In the genomic region with DNA sequence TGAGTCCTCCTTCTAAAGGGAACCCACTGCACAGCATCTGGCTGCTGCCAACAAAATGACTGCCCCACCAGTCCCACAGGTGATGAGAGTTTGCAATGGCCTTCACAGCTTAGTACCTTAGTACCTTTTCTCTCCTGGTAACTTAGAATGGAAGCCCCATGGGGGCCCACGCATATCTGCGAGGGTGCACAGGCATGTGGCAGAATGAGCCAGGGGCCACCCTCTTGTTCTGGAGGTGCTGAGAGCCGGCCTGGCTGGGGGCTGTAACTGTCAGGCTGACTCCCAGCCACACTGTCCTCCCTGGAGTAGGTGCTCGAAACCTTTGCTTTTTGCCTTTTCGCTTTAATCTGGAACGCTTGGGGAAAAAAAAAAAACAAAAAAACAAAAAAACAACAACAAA, we compare ENCODE assay signal across 11 cellular contexts.
DNase-seq lines count a peak whose midpoint lies in the region; ATAC-seq, FAIRE-seq and TF ChIP-seq lines count a peak whose summit lies in the region.
"Had no signal": no experiment of that assay in that cellular context is flagged by ENCODE, and none has a peak within 500 bp of the region (broad histone marks: within the 10 kb centered on the region; RNA-seq: fewer than 3 reads in every experiment).

No MANE protein-coding gene starts in this region.

- peaks cover 25 to 59% (median 48%) of the 10 kb centered on the region in 4 donors for H3K4me1 Mint-ChIP-seq in CD4-positive, CD25-positive, alpha-beta regulatory T cell
- H3K4me1 Mint-ChIP-seq in activated T-helper 1 cell treated with anti-CD3 and anti-CD28 coated beads, Interleukin-12 subunit alpha, Interleukin-12 subunit beta, Interleukin-2, Interleukin-4 antibody, amounts not matched to agents 30 ng/mL and 10 ng/mL and 1 ng/mL, durations not matched to agents 14 hours and 24 hours and 36 hours (ENCODE audit: low read depth), result peaks cover 56% of the 10 kb centered on the region
- peaks cover 21% of the 10 kb centered on the region for H3K4me1 Mint-ChIP-seq in MCF 10A (ENCODE audit: insufficient read depth, unreplicated experiment)

- POLR2A ChIA-PET in MCF 10A (lab: Yijun Ruan, JAX), result interaction anchor here (7.3 kb wide), 1 partner anchor 185 kb away, joined by 53 read pairs; a partner anchor contains a TSS

- no peak for DNase-seq in CD4-positive, CD25-positive, alpha-beta regulatory T cell
- DNase-seq in activated T-helper 1 cell treated with anti-CD3 and anti-CD28 coated beads, Interleukin-12 subunit alpha, Interleukin-12 subunit beta, Interleukin-2, Interleukin-4 antibody, amounts not matched to agents 30 ng/mL and 10 ng/mL and 1 ng/mL, durations not matched to agents 14 hours and 24 hours and 36 hours (ENCODE audit: low spot score), result no peak
- no peak for DNase-seq in kidney
- DNase-seq in gastrocnemius medialis, result no peak
- DNase-seq in DMS 273 treated with DMSO at 0.1 percent for 48 hours (lab: John Stamatoyannopoulos, UW), result no peak
- no peak for DNase-seq in MCF 10A (ENCODE audit: unreplicated experiment)
- DNase-seq: activated CD4-positive, alpha-beta memory T cell treated with anti-CD3 and anti-CD28 coated beads, Interleukin-2, amount 10 ng/mL, durations not matched to agents 7 days and 5 days; midbrain had no signal

- BruUV-seq in MCF 10A (replicated peaks; lab: Mats Ljungman, UMichigan), result no TSS peak

- H3K27ac ChIP-seq in CD4-positive, CD25-positive, alpha-beta regulatory T cell (ENCODE audit: insufficient read depth, low read length, poor library complexity, severe bottlenecking), result no peak overlapping the region
- H3K27ac ChIP-seq in kidney (ENCODE audit: low read depth in 2 of 2, low read length in 2 of 2) (peak overlapping the region; percentile 83 to 85), gastrocnemius medialis (peak overlapping the region; percentile 69 to 86 (median 76))

- in situ Hi-C loops in gastrocnemius medialis (cut with MboI; ENCODE audit: low sequenced_read_pairs in 4 of 4), result no loop called here

- H3K9ac ChIP-seq in kidney (ENCODE audit: low read length in 2 of 2), result no peak overlapping the region

- no peak for ATAC-seq in CD4-positive, CD25-positive, alpha-beta regulatory T cell (ENCODE audit: low read depth in 2 of 2)
- ATAC-seq in gastrocnemius medialis, result no peak
- no peak for ATAC-seq in GM18909 (IDR thresholded peaks at IDR 0.05; ENCODE audit: poor library complexity, unreplicated experiment)
- no peak for ATAC-seq in HG03378 (IDR thresholded peaks at IDR 0.05; ENCODE audit: unreplicated experiment)

- no peaks in the 10 kb centered on the region for H3K9me3 ChIP-seq in CD4-positive, CD25-positive, alpha-beta regulatory T cell (ENCODE audit: control insufficient read depth in 2 of 2, low read length in 2 of 2)
- H3K9me3 ChIP-seq in kidney (ENCODE audit: control insufficient read depth in 1 of 2, low read length in 2 of 2) (no peaks in the 10 kb centered on the region), gastrocnemius medialis (no peaks in the 10 kb centered on the region)

- FAIRE-seq in kidney (lab: Jason Lieb, UNC), result no peak

- CTCF ChIA-PET in MCF 10A (lab: Yijun Ruan, JAX), result no interaction called here

- no peak overlapping the region for H3K4me3 ChIP-seq in CD4-positive, CD25-positive, alpha-beta regulatory T cell (ENCODE audit: low read depth, low read length)
- H3K4me3 ChIP-seq in kidney (ENCODE audit: low read length in 2 of 2) (no peak overlapping the region), gastrocnemius medialis (no peak overlapping the region)

- peak overlapping the region; percentile 77 to 88 (median 83) for H3K27ac Mint-ChIP-seq in CD4-positive, CD25-positive, alpha-beta regulatory T cell
- H3K27ac Mint-ChIP-seq in activated T-helper 1 cell treated with anti-CD3 and anti-CD28 coated beads, Interleukin-12 subunit alpha, Interleukin-12 subunit beta, Interleukin-2, Interleukin-4 antibody, amounts not matched to agents 30 ng/mL and 10 ng/mL and 1 ng/mL, durations not matched to agents 14 hours and 24 hours and 36 hours, result peak overlapping the region; percentile 92
- no peak overlapping the region for H3K27ac Mint-ChIP-seq in MCF 10A (ENCODE audit: low read depth, unreplicated experiment)
- H3K27ac Mint-ChIP-seq: B cell had no signal

- H3K36me3 Mint-ChIP-seq in CD4-positive, CD25-positive, alpha-beta regulatory T cell, result peaks cover 23% of the 10 kb centered on the region
- peaks cover 27% of the 10 kb centered on the region for H3K36me3 Mint-ChIP-seq in activated T-helper 1 cell treated with anti-CD3 and anti-CD28 coated beads, Interleukin-12 subunit alpha, Interleukin-12 subunit beta, Interleukin-2, Interleukin-4 antibody, amounts not matched to agents 30 ng/mL and 10 ng/mL and 1 ng/mL, durations not matched to agents 14 hours and 24 hours and 36 hours (ENCODE audit: low read depth)
- peaks cover 7% of the 10 kb centered on the region for H3K36me3 Mint-ChIP-seq in MCF 10A (ENCODE audit: insufficient read depth, unreplicated experiment)

- peaks cover 34% of the 10 kb centered on the region for H3K4me1 ChIP-seq in CD4-positive, CD25-positive, alpha-beta regulatory T cell (ENCODE audit: control insufficient read depth, insufficient read depth, low read length, poor library complexity, severe bottlenecking)
- H3K4me1 ChIP-seq in kidney (ENCODE audit: control insufficient read depth in 1 of 2, insufficient read depth in 1 of 2, low read depth in 1 of 2, low read length in 2 of 2) (peaks cover 36 to 39% of the 10 kb centered on the region in 2 donors), gastrocnemius medialis (peaks cover 35 to 53% of the 10 kb centered on the region in 2 donors)

- no peaks in the 10 kb centered on the region for H3K9me3 Mint-ChIP-seq in CD4-positive, CD25-positive, alpha-beta regulatory T cell
- H3K9me3 Mint-ChIP-seq in activated T-helper 1 cell treated with anti-CD3 and anti-CD28 coated beads, Interleukin-12 subunit alpha, Interleukin-12 subunit beta, Interleukin-2, Interleukin-4 antibody, amounts not matched to agents 30 ng/mL and 10 ng/mL and 1 ng/mL, durations not matched to agents 14 hours and 24 hours and 36 hours, result peaks cover 4% of the 10 kb centered on the region
- no peaks in the 10 kb centered on the region for H3K9me3 Mint-ChIP-seq in MCF 10A (ENCODE audit: unreplicated experiment)
- H3K9me3 Mint-ChIP-seq: activated CD4-positive, alpha-beta memory T cell treated with anti-CD3 and anti-CD28 coated beads, Interleukin-2, amount 10 ng/mL, durations not matched to agents 7 days and 5 days had no signal

- peaks cover 26% of the 10 kb centered on the region for H3K36me3 ChIP-seq in CD4-positive, CD25-positive, alpha-beta regulatory T cell (ENCODE audit: control insufficient read depth, insufficient read depth, low read length)
- H3K36me3 ChIP-seq in kidney (ENCODE audit: control insufficient read depth in 1 of 2, insufficient read depth in 2 of 2, low read length in 2 of 2) (peaks cover 2 to 5% of the 10 kb centered on the region in 2 donors), gastrocnemius medialis (no peaks in the 10 kb centered on the region)

- no peaks in the 10 kb centered on the region for H3K27me3 ChIP-seq in CD4-positive, CD25-positive, alpha-beta regulatory T cell (ENCODE audit: control insufficient read depth, insufficient read depth, low read length)
- no peaks in the 10 kb centered on the region for H3K27me3 ChIP-seq in gastrocnemius medialis

- intact Hi-C loops in activated T-helper 1 cell treated with anti-CD3 and anti-CD28 coated beads, Interleukin-12 subunit alpha, Interleukin-12 subunit beta, Interleukin-2, Interleukin-4 antibody, amounts not matched to agents 30 ng/mL and 10 ng/mL and 1 ng/mL, durations not matched to agents 14 hours and 24 hours and 36 hours (cut with micrococcal nuclease), result no loop called here
- intact Hi-C loops in kidney (cut with DNase I), result no loop called here
- intact Hi-C loops in gastrocnemius medialis (cut with DNase I; ENCODE audit: low total_unique reads), result no loop called here
- intact Hi-C loops in MCF 10A (cut with micrococcal nuclease), result no loop called here

- no peak for TF ChIP-seq POLR2A in gastrocnemius medialis (IDR thresholded peaks at IDR 0.05)

- TF ChIP-seq CTCF in kidney (IDR thresholded peaks at IDR 0.05; ENCODE audit: borderline replicate concordance, extremely low read depth, insufficient read depth) (no peak), gastrocnemius medialis (IDR thresholded peaks at IDR 0.05 in 4 of 5, conservative IDR thresholded peaks at IDR 0.05 in 1 of 5) (no peak), MCF 10A (IDR thresholded peaks at IDR 0.05; ENCODE audit: unreplicated experiment) (no peak)

- no peaks in the 10 kb centered on the region for H3K27me3 Mint-ChIP-seq in CD4-positive, CD25-positive, alpha-beta regulatory T cell
- peaks cover 3% of the 10 kb centered on the region for H3K27me3 Mint-ChIP-seq in activated T-helper 1 cell treated with anti-CD3 and anti-CD28 coated beads, Interleukin-12 subunit alpha, Interleukin-12 subunit beta, Interleukin-2, Interleukin-4 antibody, amounts not matched to agents 30 ng/mL and 10 ng/mL and 1 ng/mL, durations not matched to agents 14 hours and 24 hours and 36 hours (ENCODE audit: insufficient read depth)
- no peaks in the 10 kb centered on the region for H3K27me3 Mint-ChIP-seq in MCF 10A (ENCODE audit: insufficient read depth, unreplicated experiment)
- H3K27me3 Mint-ChIP-seq: activated CD4-positive, alpha-beta memory T cell treated with anti-CD3 and anti-CD28 coated beads, Interleukin-2, amount 10 ng/mL, durations not matched to agents 7 days and 5 days; B cell had no signal

- H3K4me3 Mint-ChIP-seq in CD4-positive, CD25-positive, alpha-beta regulatory T cell, result no peak overlapping the region
- H3K4me3 Mint-ChIP-seq in activated T-helper 1 cell treated with anti-CD3 and anti-CD28 coated beads, Interleukin-12 subunit alpha, Interleukin-12 subunit beta, Interleukin-2, Interleukin-4 antibody, amounts not matched to agents 30 ng/mL and 10 ng/mL and 1 ng/mL, durations not matched to agents 14 hours and 24 hours and 36 hours, result no peak overlapping the region
- no peak overlapping the region for H3K4me3 Mint-ChIP-seq in MCF 10A (ENCODE audit: unreplicated experiment)
- H3K4me3 Mint-ChIP-seq: activated CD4-positive, alpha-beta memory T cell treated with anti-CD3 and anti-CD28 coated beads, Interleukin-2, amount 10 ng/mL, durations not matched to agents 7 days and 5 days; B cell had no signal
